ENCODE assay signal across 11 cellular contexts in genomic region chr10:17024461-17024860, GRCh38.
A peak's percentile ranks its signal among the peaks of the same experiment; 100 is the strongest.
DNase-seq lines count a peak whose midpoint lies in the region; ATAC-seq and TF ChIP-seq lines count a peak whose summit lies in the region.
"Had no signal": no experiment of that assay in that cellular context is flagged by ENCODE, and none has a peak within 500 bp of the region (broad histone marks: within the 10 kb centered on the region; RNA-seq: fewer than 3 reads in every experiment).

No MANE protein-coding gene starts in this region.

- ATAC-seq in Right ventricle myocardium superior (ENCODE audit: poor library complexity) = no peak
- no peak for ATAC-seq in activated naive CD8-positive, alpha-beta T cell treated with anti-CD3 and anti-CD28 coated beads, Interleukin-2, amount 50 U/mL, for 24 hours
- ATAC-seq in HG03045 (IDR thresholded peaks at IDR 0.05; ENCODE audit: unreplicated experiment) = no peak

- no peaks in the 10 kb centered on the region for H3K27me3 ChIP-seq in left ventricle myocardium inferior (ENCODE audit: low read depth)
- H3K27me3 ChIP-seq in muscle layer of duodenum (ENCODE audit: low read depth, low read length) = no peaks in the 10 kb centered on the region
- no peaks in the 10 kb centered on the region for H3K27me3 ChIP-seq in vagina

- no peak for TF ChIP-seq CTCF in left ventricle myocardium inferior (IDR thresholded peaks at IDR 0.05; ENCODE audit: borderline replicate concordance)
- TF ChIP-seq CTCF in vagina (IDR thresholded peaks at IDR 0.05) = no peak

- H3K27ac Mint-ChIP-seq in activated naive CD8-positive, alpha-beta T cell treated with anti-CD3 and anti-CD28 coated beads, Interleukin-2, amount 50 U/mL, for 24 hours = peak overlapping the region; percentile 99

- peaks cover 3% of the 10 kb centered on the region for H3K27me3 Mint-ChIP-seq in activated naive CD8-positive, alpha-beta T cell treated with anti-CD3 and anti-CD28 coated beads, Interleukin-2, amount 50 U/mL, for 24 hours
- H3K27me3 Mint-ChIP-seq: progenitor cell of endocrine pancreas had no signal

- H3K9me3 Mint-ChIP-seq in activated naive CD8-positive, alpha-beta T cell treated with anti-CD3 and anti-CD28 coated beads, Interleukin-2, amount 50 U/mL, for 24 hours = peaks cover 1% of the 10 kb centered on the region

- DNase-seq in left ventricle myocardium inferior = no peak
- no peak for DNase-seq in Right ventricle myocardium superior
- no peak for DNase-seq in activated naive CD8-positive, alpha-beta T cell treated with anti-CD3 and anti-CD28 coated beads, Interleukin-2, amount 50 U/mL, for 24 hours
- no peak for DNase-seq in vagina (ENCODE audit: extremely low spot score in 2 of 2)
- DNase-seq in ecto neural progenitor cell (ENCODE audit: low spot score) = no peak
- DNase-seq in NCI-H526 (lab: John Stamatoyannopoulos, UW) = no peak
- DNase-seq: activated CD4-positive, alpha-beta T cell treated with anti-CD3 and anti-CD28 coated beads for 48 hours; SHP77 had no signal

- H3K36me3 ChIP-seq in left ventricle myocardium inferior (no peaks in the 10 kb centered on the region), muscle layer of duodenum (ENCODE audit: control insufficient read depth in 1 of 2, insufficient read depth in 2 of 2, low read length in 2 of 2) (peaks cover 0 to 19% of the 10 kb centered on the region in 2 donors), vagina (no peaks in the 10 kb centered on the region)

- peak overlapping the region; percentile 79 for H3K27ac ChIP-seq in left ventricle myocardium inferior (replicated peaks)
- peak overlapping the region; percentile 89 for H3K27ac ChIP-seq in muscle layer of duodenum (ENCODE audit: low read length)
- H3K27ac ChIP-seq in vagina = peak overlapping the region; percentile 56

- peaks cover 59% of the 10 kb centered on the region for H3K4me1 ChIP-seq in left ventricle myocardium inferior
- H3K4me1 ChIP-seq in muscle layer of duodenum (ENCODE audit: control insufficient read depth in 1 of 2, insufficient read depth in 2 of 2, low read length in 2 of 2) = peaks cover 11 to 29% of the 10 kb centered on the region in 2 donors
- peaks cover 30% of the 10 kb centered on the region for H3K4me1 ChIP-seq in vagina

- H3K9me3 ChIP-seq in left ventricle myocardium inferior (replicated peaks) (peaks cover 4% of the 10 kb centered on the region), muscle layer of duodenum (ENCODE audit: control insufficient read depth in 1 of 2, low read length in 2 of 2) (no peaks in the 10 kb centered on the region), vagina (no peaks in the 10 kb centered on the region)

- H3K4me3 Mint-ChIP-seq in activated naive CD8-positive, alpha-beta T cell treated with anti-CD3 and anti-CD28 coated beads, Interleukin-2, amount 50 U/mL, for 24 hours = peak overlapping the region; percentile 53

- H3K4me1 Mint-ChIP-seq in activated naive CD8-positive, alpha-beta T cell treated with anti-CD3 and anti-CD28 coated beads, Interleukin-2, amount 50 U/mL, for 24 hours = peaks cover 77% of the 10 kb centered on the region

- intact Hi-C loops in left ventricle myocardium inferior (cut with micrococcal nuclease) (no loop called here), Right ventricle myocardium superior (cut with DNase I) (no loop called here), vagina (cut with DNase I) (no loop called here)

- peaks cover 2% of the 10 kb centered on the region for H3K36me3 Mint-ChIP-seq in activated naive CD8-positive, alpha-beta T cell treated with anti-CD3 and anti-CD28 coated beads, Interleukin-2, amount 50 U/mL, for 24 hours (ENCODE audit: low read depth)

- TF ChIP-seq POLR2A in vagina (IDR thresholded peaks at IDR 0.05) = no peak

- H3K4me3 ChIP-seq in left ventricle myocardium inferior = no peak overlapping the region
- no peak overlapping the region for H3K4me3 ChIP-seq in muscle layer of duodenum (ENCODE audit: low read depth in 1 of 2, low read length in 2 of 2)
- H3K4me3 ChIP-seq in vagina = no peak overlapping the region
